In genomic region chr7:147903871-147904576, GRCh38 we compare ENCODE assay signal across 17 cellular contexts.
A peak's percentile ranks its signal among the peaks of the same experiment; 100 is the strongest.
DNase-seq lines count a peak whose midpoint lies in the region; ATAC-seq and TF ChIP-seq lines count a peak whose summit lies in the region.
"Had no signal": no experiment of that assay in that cellular context is flagged by ENCODE, and none has a peak within 500 bp of the region (broad histone marks: within the 10 kb centered on the region; RNA-seq: fewer than 3 reads in every experiment).

No MANE protein-coding gene starts in this region.

- no peak for TF ChIP-seq CTCF in GM23338 (conservative IDR thresholded peaks at IDR 0.05; ENCODE audit: low read depth in 2 of 2)
- no peak for TF ChIP-seq CTCF in nephron (IDR thresholded peaks at IDR 0.05; ENCODE audit: unreplicated experiment in 3 of 3)

- H3K79me2 ChIP-seq in GM23338 (replicated peaks; ENCODE audit: insufficient read depth) = no peaks in the 10 kb centered on the region

- H3K9me3 Mint-ChIP-seq in GM23338 = peaks cover 23% of the 10 kb centered on the region
- peaks cover 4% of the 10 kb centered on the region for H3K9me3 Mint-ChIP-seq in nephron
- H3K9me3 Mint-ChIP-seq in activated T-cell treated with anti-CD3 and anti-CD28 coated beads, Interleukin-2, amount 50 U/mL, for 24 hours = no peaks in the 10 kb centered on the region
- H3K9me3 Mint-ChIP-seq: CD4-positive, alpha-beta T cell had no signal

- H3K27me3 ChIP-seq in GM23338 (ENCODE audit: insufficient read depth) = no peaks in the 10 kb centered on the region
- H3K27me3 ChIP-seq in ectodermal cell (ENCODE audit: control insufficient read depth, insufficient read depth, low read length, poor library complexity, severe bottlenecking) = no peaks in the 10 kb centered on the region

- H3K27ac ChIP-seq in GM23338 (ENCODE audit: low read depth) = no peak overlapping the region
- peak overlapping the region; percentile 21 for H3K27ac ChIP-seq in ectodermal cell (ENCODE audit: insufficient read depth, low read depth, low read length, poor library complexity, severe bottlenecking)
- H3K27ac ChIP-seq: A549, GM23248 had no signal

- H3K27me3 Mint-ChIP-seq in GM23338 (ENCODE audit: insufficient read depth, low read depth, poor library complexity) (peaks cover 3% of the 10 kb centered on the region), nephron (ENCODE audit: low read depth) (no peaks in the 10 kb centered on the region)
- H3K27me3 Mint-ChIP-seq in activated T-cell treated with anti-CD3 and anti-CD28 coated beads, Interleukin-2, amount 50 U/mL, for 24 hours = no peaks in the 10 kb centered on the region
- H3K27me3 Mint-ChIP-seq: CD4-positive, alpha-beta T cell had no signal

- 47 to 49% methylated on average over 7 of the region's 7 CpGs for WGBS in ectodermal cell, 2 experiments

- H3K4me3 Mint-ChIP-seq in GM23338 (no peak overlapping the region), nephron (no peak overlapping the region)
- H3K4me3 Mint-ChIP-seq in activated T-cell treated with anti-CD3 and anti-CD28 coated beads, Interleukin-2, amount 50 U/mL, for 24 hours = no peak overlapping the region
- H3K4me3 Mint-ChIP-seq: CD4-positive, alpha-beta T cell had no signal

- H3K4me1 Mint-ChIP-seq in GM23338 = peaks cover 13% of the 10 kb centered on the region
- H3K4me1 Mint-ChIP-seq in nephron = peaks cover 4% of the 10 kb centered on the region
- no peaks in the 10 kb centered on the region for H3K4me1 Mint-ChIP-seq in activated T-cell treated with anti-CD3 and anti-CD28 coated beads, Interleukin-2, amount 50 U/mL, for 24 hours (ENCODE audit: low read depth)

- H3K36me3 ChIP-seq in GM23338 (ENCODE audit: insufficient read depth) (no peaks in the 10 kb centered on the region), ectodermal cell (ENCODE audit: control insufficient read depth, insufficient read depth, low read length) (no peaks in the 10 kb centered on the region)

- DNase-seq in GM23338 (ENCODE audit: low spot score) (no peak), NCI-H2081 (lab: John Stamatoyannopoulos, UW) (peak; percentile 61 to 72), mesenteric fat pad (ENCODE audit: low spot score) (no peak)
- DNase-seq in stimulated activated naive CD4-positive, alpha-beta T cell (lab: John Stamatoyannopoulos, UW) = no peak
- no peak for DNase-seq in activated T-cell treated with anti-CD3 and anti-CD28 coated beads, Interleukin-2, amount 50 U/mL, for 24 hours
- DNase-seq: CD4-positive, alpha-beta T cell; GM23248; IMR-90; NCI-H1436; NCI-H2029; NCI-H226; NCI-H774 had no signal

- H3K4me1 ChIP-seq in GM23338 (ENCODE audit: insufficient read depth) (no peaks in the 10 kb centered on the region), ectodermal cell (ENCODE audit: control insufficient read depth, insufficient read depth, low read length) (peaks cover 10% of the 10 kb centered on the region)
- H3K4me1 ChIP-seq: A549 had no signal

- ATAC-seq in GM23338 (no peak; the same call in 2 of the 3 replicates), HG03095 (IDR thresholded peaks at IDR 0.05; ENCODE audit: unreplicated experiment) (no peak)
- ATAC-seq: A549, Right ventricle myocardium inferior had no signal

- H3K9me2 ChIP-seq in GM23338 (ENCODE audit: insufficient read depth) = 0 out of 2 replicates have a peak, but pooled peaks cover 3% of the 10 kb centered on the region

- no peaks in the 10 kb centered on the region for H3K9me3 ChIP-seq in ectodermal cell (ENCODE audit: control insufficient read depth, low read length)
- H3K9me3 ChIP-seq: A549 had no signal

- H3F3A ChIP-seq in GM23338 (replicated peaks; ENCODE audit: low read depth) = no peaks in the 10 kb centered on the region

- H3K36me3 Mint-ChIP-seq in GM23338 (ENCODE audit: low read depth) = peaks cover 7% of the 10 kb centered on the region; the same call in 1 of the 3 replicates
- no peaks in the 10 kb centered on the region for H3K36me3 Mint-ChIP-seq in nephron (ENCODE audit: low read depth)
- H3K36me3 Mint-ChIP-seq in activated T-cell treated with anti-CD3 and anti-CD28 coated beads, Interleukin-2, amount 50 U/mL, for 24 hours (ENCODE audit: low read depth) = no peaks in the 10 kb centered on the region

- H3K4me2 ChIP-seq in GM23338 = no peak overlapping the region
- H3K4me2 ChIP-seq: A549 had no signal

- no peak overlapping the region for H3K4me3 ChIP-seq in GM23338
- H3K4me3 ChIP-seq in ectodermal cell (ENCODE audit: insufficient read depth, low read depth, low read length) = no peak overlapping the region
- H3K4me3 ChIP-seq: A549, GM23248 had no signal

- H3K27ac Mint-ChIP-seq in GM23338 = peak overlapping the region; percentile 26; the same call in 1 of the 2 replicates
- peak overlapping the region in 2 of 3 experiments; percentile 11 to 32 for H3K27ac Mint-ChIP-seq in nephron
- no peak overlapping the region for H3K27ac Mint-ChIP-seq in activated T-cell treated with anti-CD3 and anti-CD28 coated beads, Interleukin-2, amount 50 U/mL, for 24 hours
- H3K27ac Mint-ChIP-seq: CD4-positive, alpha-beta T cell had no signal

- H4K20me1 ChIP-seq in GM23338 (replicated peaks; ENCODE audit: insufficient read depth) = no peaks in the 10 kb centered on the region

- H2AFZ ChIP-seq in GM23338 = 0 out of 2 replicates have a peak overlapping the region, but pooled peaks have one; percentile 18
- H2AFZ ChIP-seq: GM23248 had no signal

TF ChIP-seq in GM23338, 12 proteins besides CTCF, POLR2A, EP300 and RAD21:
- TF ChIP-seq POLR2AphosphoS5 (IDR thresholded peaks at IDR 0.05; ENCODE audit: low read depth) = no peak
TF ChIP-seq in GM23338: peak in this region for 0.

Comparison
In these comparisons a context has a peak if more than half of its experiments do, and no peak if none do; other contexts are left out.
1. DNase-seq: peak in NCI-H2081 (2 of 2); none in GM23338 (single experiment), mesenteric fat pad (single experiment), stimulated activated naive CD4-positive, alpha-beta T cell (0 of 6) and activated T-cell treated with anti-CD3 and anti-CD28 coated beads, Interleukin-2, amount 50 U/mL, for 24 hours (single experiment).